In genomic region chr17:77460514-77461046, GRCh38 we compare ENCODE assay signal across 1 cellular context.
TF ChIP-seq lines count a peak whose summit lies in the region.

No MANE protein-coding gene starts in this region.

TF ChIP-seq in K562, 482 proteins besides CTCF, POLR2A, EP300 and RAD21 (continued from another document and continues in another):
- TF ChIP-seq, protein P1, sequence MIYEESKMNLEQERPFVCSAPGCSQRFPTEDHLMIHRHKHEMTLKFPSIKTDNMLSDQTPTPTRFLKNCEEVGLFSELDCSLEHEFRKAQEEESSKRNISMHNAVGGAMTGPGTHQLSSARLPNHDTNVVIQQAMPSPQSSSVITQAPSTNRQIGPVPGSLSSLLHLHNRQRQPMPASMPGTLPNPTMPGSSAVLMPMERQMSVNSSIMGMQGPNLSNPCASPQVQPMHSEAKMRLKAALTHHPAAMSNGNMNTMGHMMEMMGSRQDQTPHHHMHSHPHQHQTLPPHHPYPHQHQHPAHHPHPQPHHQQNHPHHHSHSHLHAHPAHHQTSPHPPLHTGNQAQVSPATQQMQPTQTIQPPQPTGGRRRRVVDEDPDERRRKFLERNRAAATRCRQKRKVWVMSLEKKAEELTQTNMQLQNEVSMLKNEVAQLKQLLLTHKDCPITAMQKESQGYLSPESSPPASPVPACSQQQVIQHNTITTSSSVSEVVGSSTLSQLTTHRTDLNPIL (CRISPR knock-in tag; IDR thresholded peaks at IDR 0.05): no peak
- TF ChIP-seq ELF1 (tag; IDR thresholded peaks at IDR 0.05) (0 out of 2 replicates have a peak, but pooled peaks have one; percentile 31), RBM39 (optimal IDR thresholded peaks at IDR 0.05; ENCODE audit: low read depth, low read length) (no peak), NFIC (IDR thresholded peaks at IDR 0.05) (no peak), KDM1A (IDR thresholded peaks at IDR 0.05) (peak; percentile 41 to 58; a peak in 3 of 4 replicates), ZNF830 (CRISPR knock-in tag; IDR thresholded peaks at IDR 0.05) (peak; percentile 57; the same call in 1 of the 2 replicates), SRSF9 (IDR thresholded peaks at IDR 0.05; ENCODE audit: borderline replicate concordance, low read depth, low read length) (no peak), NR2C2 (CRISPR knock-in tag; IDR thresholded peaks at IDR 0.05) (no peak), NR2C2 (tag; IDR thresholded peaks at IDR 0.05) (0 out of 2 replicates have a peak, but pooled peaks have one; percentile 20), JUND (IDR thresholded peaks at IDR 0.05; ENCODE audit: borderline replicate concordance, low read depth, low read length) (0 out of 2 replicates have a peak, but pooled peaks have one; percentile 3), JUND (tag; IDR thresholded peaks at IDR 0.05; ENCODE audit: borderline replicate concordance, low read depth, low read length) (no peak), ZKSCAN8 (CRISPR knock-in tag; IDR thresholded peaks at IDR 0.05) (0 out of 2 replicates have a peak, but pooled peaks have one; percentile 23), ZBTB40 (IDR thresholded peaks at IDR 0.05) (peak; percentile 39; the same call in 1 of the 2 replicates), ZBTB40 (CRISPR knock-in tag; IDR thresholded peaks at IDR 0.05) (no peak), C11orf30 (IDR thresholded peaks at IDR 0.05; ENCODE audit: low read depth) (peak; percentile 38; the same call in 1 of the 2 replicates), ZBTB7A (IDR thresholded peaks at IDR 0.05; ENCODE audit: borderline replicate concordance, control insufficient read depth, low read depth, low read length) (0 out of 2 replicates have a peak, but pooled peaks have one; percentile 14), PKNOX1 (IDR thresholded peaks at IDR 0.05) (no peak), ZNF444 (CRISPR knock-in tag; IDR thresholded peaks at IDR 0.05) (no peak), ZC3H11A (IDR thresholded peaks at IDR 0.05; ENCODE audit: low read depth, low read length) (no peak), SMARCB1 (IDR thresholded peaks at IDR 0.05; ENCODE audit: insufficient read length, low read depth) (no peak), ZNF316 (IDR thresholded peaks at IDR 0.05) (no peak), CHD7 (IDR thresholded peaks at IDR 0.05; ENCODE audit: low read depth, low read length) (no peak), ZNF699 (CRISPR knock-in tag; IDR thresholded peaks at IDR 0.05; ENCODE audit: insufficient replicate concordance) (no peak), SPI1 (IDR thresholded peaks at IDR 0.05; ENCODE audit: borderline replicate concordance, low read depth, low read length) (peak; percentile 54; the same call in 1 of the 2 replicates), NFE2 (IDR thresholded peaks at IDR 0.05; ENCODE audit: low read depth) (peak; percentile 78), E2F5 (CRISPR knock-in tag; IDR thresholded peaks at IDR 0.05) (no peak), HIVEP1 (CRISPR knock-in tag; IDR thresholded peaks at IDR 0.05) (no peak), PHF8 (IDR thresholded peaks at IDR 0.05; ENCODE audit: borderline replicate concordance, low read length) (peak; percentile 16; the same call in 1 of the 2 replicates), ZNF263 (CRISPR knock-in tag; IDR thresholded peaks at IDR 0.05; ENCODE audit: borderline replicate concordance) (0 out of 2 replicates have a peak, but pooled peaks have one; percentile 7), RBM25 (IDR thresholded peaks at IDR 0.05; ENCODE audit: low read depth, low read length, severe bottlenecking) (no peak), MNT (conservative IDR thresholded peaks at IDR 0.05) (no peak)
